ENCODE assay signal across 30 cellular contexts in genomic region chr9:15725953-15726352, GRCh38.
A peak's percentile ranks its signal among the peaks of the same experiment; 100 is the strongest.
DNase-seq lines count a peak whose midpoint lies in the region; ATAC-seq and TF ChIP-seq lines count a peak whose summit lies in the region.
"Had no signal": no experiment of that assay in that cellular context is flagged by ENCODE, and none has a peak within 500 bp of the region (broad histone marks: within the 10 kb centered on the region; RNA-seq: fewer than 3 reads in every experiment).

No MANE protein-coding gene starts in this region.

- no peak overlapping the region for H3K4me3 ChIP-seq in LNCaP clone FGC (ENCODE audit: low read depth, low read length)
- no peak overlapping the region for H3K4me3 ChIP-seq in astrocyte of the spinal cord (ENCODE audit: low read depth, low read length)
- no peak overlapping the region for H3K4me3 ChIP-seq in foreskin fibroblast (ENCODE audit: low read depth in 1 of 2, low read length in 2 of 2)
- H3K4me3 ChIP-seq: cardiac muscle cell, gastroesophageal sphincter, GM12878, tibial nerve had no signal

- TF ChIP-seq CTCF in LNCaP clone FGC (IDR thresholded peaks at IDR 0.05; ENCODE audit: control insufficient read depth, extremely low read depth, insufficient read depth) (no peak), astrocyte of the spinal cord (IDR thresholded peaks at IDR 0.05; ENCODE audit: low read depth, low read length) (no peak), foreskin fibroblast (IDR thresholded peaks at IDR 0.05; ENCODE audit: low read depth, low read length) (no peak)

- in situ Hi-C loops in astrocyte of the spinal cord (cut with HindIII; ENCODE audit: low sequenced_read_pairs): no loop called here

- ATAC-seq in GM18520 (IDR thresholded peaks at IDR 0.05; ENCODE audit: unreplicated experiment) (no peak), GM18870 (IDR thresholded peaks at IDR 0.05; ENCODE audit: unreplicated experiment) (no peak)
- ATAC-seq: activated CD8-positive, alpha-beta T cell treated with anti-CD3 and anti-CD28 coated beads, Interleukin-2, amount 10 ng/mL, durations not matched to agents 7 days and 5 days; effector memory CD8-positive, alpha-beta T cell; gastroesophageal sphincter; GM12878; HCT116; sciatic nerve had no signal

- DNase-seq in AG20443 (ENCODE audit: low spot score) (peak; percentile 25), LNCaP clone FGC (ENCODE audit: low read depth) (peak; percentile 10), astrocyte of the spinal cord (ENCODE audit: low read depth, low spot score) (peak; percentile 13), foreskin fibroblast (peak; percentile 8 to 72), 8988T (no peak), hippocampal formation (lab: John Stamatoyannopoulos, UW) (no peak)
- DNase-seq: ACHN; activated CD4-positive, alpha-beta T cell treated with anti-CD3 and anti-CD28 coated beads for 4 hours; activated CD8-positive, alpha-beta T cell treated with anti-CD3 and anti-CD28 coated beads, Interleukin-2, amount 10 ng/mL, durations not matched to agents 7 days and 5 days; activated naive CD4-positive, alpha-beta T cell treated with anti-CD3 and anti-CD28 coated beads, Interleukin-2, amount 50 U/mL, for 16 hours; amygdala; effector memory CD8-positive, alpha-beta T cell; erythroblast; kidney glomerular epithelial cell; midbrain; naive B cell; NCI-H1436 treated with DMSO at 0.1 percent for 48 hours; NCI-H774; SIG-M5; stimulated activated CD4-positive, alpha-beta T cell treated with anti-CD3 and anti-CD28 coated beads, Interleukin-12 subunit alpha, Interleukin-12 subunit beta, amount 100 ng/mL, for 4 hours; stimulated activated CD4-positive, alpha-beta T cell treated with anti-CD3 and anti-CD28 coated beads, Interleukin-2, amount 100 ng/mL, for 48 hours; WERI-Rb-1 had no signal

Comparison
In these comparisons a context has a peak if more than half of its experiments do, and no peak if none do; other contexts are left out.
1. DNase-seq: peak in AG20443 (single experiment), LNCaP clone FGC (single experiment), astrocyte of the spinal cord (single experiment) and foreskin fibroblast (2 of 2); none in 8988T (single experiment) and hippocampal formation (0 of 2).